In the genomic region with DNA sequence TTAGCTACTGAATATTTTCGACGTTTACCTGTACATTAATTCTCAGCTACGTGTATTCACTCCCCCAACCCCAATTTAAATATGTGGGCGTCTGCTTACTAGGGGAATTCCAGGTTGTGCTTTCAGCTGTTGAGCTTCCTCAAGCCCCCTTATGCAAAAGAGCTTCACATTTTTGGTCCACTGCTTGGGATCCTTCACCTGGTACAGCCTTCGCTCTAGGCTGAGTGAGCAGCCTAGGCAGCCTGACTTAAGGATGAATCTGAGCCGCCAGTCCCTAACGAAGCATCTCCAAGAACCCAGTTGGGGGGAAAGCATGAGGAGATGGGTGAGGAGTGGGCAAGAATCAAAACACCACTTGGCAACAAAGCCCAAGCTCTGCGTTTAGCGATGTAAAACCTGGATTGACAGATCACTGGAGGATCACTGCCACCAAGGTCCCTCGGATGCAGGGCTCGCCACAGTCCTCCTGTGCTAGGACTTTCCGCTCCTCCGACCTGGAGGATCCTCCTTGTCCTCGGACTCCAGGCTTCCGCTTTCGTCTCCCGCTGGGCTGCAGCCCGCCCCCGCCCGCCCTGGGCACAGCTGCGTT, we compare ENCODE assay signal across 7 cellular contexts.
DNase-seq lines count a peak whose midpoint lies in the region; ATAC-seq and TF ChIP-seq lines count a peak whose summit lies in the region.

No MANE protein-coding gene starts in this region.

- H3K9me3 ChIP-seq in iPS-18c (ENCODE audit: control insufficient read depth, insufficient read depth, low read length): no peaks in the 10 kb centered on the region

- peaks cover 7% of the 10 kb centered on the region for H3K36me3 Mint-ChIP-seq in activated naive CD8-positive, alpha-beta T cell

- H3K4me3 ChIP-seq in iPS-18c (ENCODE audit: insufficient read depth, low read depth, low read length): peak overlapping the region; percentile 93

- H3K27ac Mint-ChIP-seq in activated naive CD8-positive, alpha-beta T cell: peak overlapping the region; percentile 97

- peak; percentile 67 for TF ChIP-seq POLR2A in GM18505 (IDR thresholded peaks at IDR 0.05; ENCODE audit: borderline replicate concordance, extremely low read depth, insufficient read depth, insufficient read length)

- ATAC-seq in GM18505 (IDR thresholded peaks at IDR 0.05; ENCODE audit: unreplicated experiment) (no peak), HG03460 (IDR thresholded peaks at IDR 0.05; ENCODE audit: unreplicated experiment) (peak; percentile 19)

- H3K4me3 Mint-ChIP-seq in activated naive CD8-positive, alpha-beta T cell: peak overlapping the region; percentile 92

- DNase-seq in stimulated activated naive CD4-positive, alpha-beta T cell (lab: John Stamatoyannopoulos, UW): peak in 5 of 6 experiments; percentile 16 to 55 (median 26)
- no peak for DNase-seq in inferior parietal cortex (ENCODE audit: extremely low spot score)
- DNase-seq in EL: no peak

- H3K4me1 Mint-ChIP-seq in activated naive CD8-positive, alpha-beta T cell (ENCODE audit: low read depth): peaks cover 60% of the 10 kb centered on the region

- H3K9me3 Mint-ChIP-seq in activated naive CD8-positive, alpha-beta T cell (ENCODE audit: low read depth): no peaks in the 10 kb centered on the region

- H3K27me3 Mint-ChIP-seq in activated naive CD8-positive, alpha-beta T cell: no peaks in the 10 kb centered on the region

Comparison
In these comparisons a context has a peak if more than half of its experiments do, and no peak if none do; other contexts are left out.
1. DNase-seq: peak in stimulated activated naive CD4-positive, alpha-beta T cell (5 of 6); none in inferior parietal cortex (single experiment) and EL (single experiment).